8 cellular contexts compared by ENCODE assay signal in genomic region chr5:150589791-150590601, GRCh38. TPM values are rescaled to one million over a fixed set of nuclear protein-coding genes. Genes with fewer than 3 reads are reported as not detected.
DNase-seq lines count a peak whose midpoint lies in the region; ATAC-seq and TF ChIP-seq lines count a peak whose summit lies in the region.

No MANE protein-coding gene starts in this region.

- intact Hi-C loops in esophagus muscularis mucosa (cut with DNase I) (loop anchor here (2.0 kb wide), 1 partner anchor 67 kb away; no protein-coding TSS in a partner anchor), PC-3 (cut with micrococcal nuclease) (no loop called here)

- in situ Hi-C loops in G401 (cut with HindIII; ENCODE audit: low sequenced_read_pairs) = no loop called here

- no peaks in the 10 kb centered on the region for H3K9me2 ChIP-seq in PC-3 (replicated peaks; ENCODE audit: low read length)

- H3K4me3 ChIP-seq in esophagus muscularis mucosa (no peak overlapping the region), osteoblast (ENCODE audit: insufficient read depth, low read length) (no peak overlapping the region), PC-3 (ENCODE audit: low read length) (no peak overlapping the region)

- POLR2A ChIA-PET in PC-3 (lab: Charles Lee; ENCODE audit: unreplicated experiment) = no interaction called here

- TF ChIP-seq EP300 in esophagus muscularis mucosa (IDR thresholded peaks at IDR 0.05) = no peak

- H4K20me1 ChIP-seq in osteoblast (ENCODE audit: insufficient read depth, low read length) (no peaks in the 10 kb centered on the region), PC-3 (ENCODE audit: low read length) (no peaks in the 10 kb centered on the region)

- no TSS peak for BruUV-seq in PC-3 (replicated peaks; lab: Mats Ljungman, UMichigan)

- DNase-seq in G401 (ENCODE audit: low spot score) (peak; percentile 12), esophagus muscularis mucosa (ENCODE audit: extremely low spot score) (no peak), osteoblast (ENCODE audit: insufficient read length, low spot score, missing footprints) (no peak), PC-3 (no peak), NCI-H774 (lab: John Stamatoyannopoulos, UW) (no peak)
- DNase-seq in central memory CD4-positive, alpha-beta T cell = no peak
- no peak for DNase-seq in stimulated activated naive CD4-positive, alpha-beta T cell (lab: John Stamatoyannopoulos, UW)

- H3K9me3 ChIP-seq in esophagus muscularis mucosa (no peaks in the 10 kb centered on the region), osteoblast (ENCODE audit: low read depth, low read length) (no peaks in the 10 kb centered on the region), PC-3 (ENCODE audit: low read length) (no peaks in the 10 kb centered on the region)

- WGBS in esophagus muscularis mucosa = 51% methylated on average over 12 of the region's 12 CpGs

- H3F3A ChIP-seq in PC-3 (ENCODE audit: low read length, unreplicated experiment) = no peaks in the 10 kb centered on the region

- H3K9ac ChIP-seq in PC-3 (ENCODE audit: low read length) = no peak overlapping the region

- ATAC-seq in HG03439 (IDR thresholded peaks at IDR 0.05; ENCODE audit: unreplicated experiment) = peak; percentile 71
- ATAC-seq in PC-3 = no peak; the same call in 1 of the 2 replicates

- peak overlapping the region; percentile 20 for H2AFZ ChIP-seq in osteoblast (ENCODE audit: low read length)
- H2AFZ ChIP-seq in PC-3 (ENCODE audit: low read length) = no peak overlapping the region

- peak overlapping the region; percentile 51 to 64 (median 56) for H3K27ac ChIP-seq in esophagus muscularis mucosa (replicated peaks in 1 of 4)
- peak overlapping the region; percentile 53 for H3K27ac ChIP-seq in osteoblast (ENCODE audit: low read depth, low read length)
- H3K27ac ChIP-seq in PC-3 (ENCODE audit: low read length) = no peak overlapping the region

- peak; percentile 77 to 79 (median 79) for TF ChIP-seq CTCF in esophagus muscularis mucosa (IDR thresholded peaks at IDR 0.05)
- peak; percentile 44 for TF ChIP-seq CTCF in osteoblast (IDR thresholded peaks at IDR 0.05; ENCODE audit: extremely low read depth, low read depth, low read length)
- no peak for TF ChIP-seq CTCF in PC-3 (conservative IDR thresholded peaks at IDR 0.05; ENCODE audit: low read depth, low read length)

- H3K27me3 ChIP-seq in esophagus muscularis mucosa = no peaks in the 10 kb centered on the region
- H3K27me3 ChIP-seq in osteoblast (ENCODE audit: insufficient read depth, low read length) = no peaks in the 10 kb centered on the region
- H3K27me3 ChIP-seq in PC-3 (ENCODE audit: low read length) = no peaks in the 10 kb centered on the region

- H3K4me2 ChIP-seq in osteoblast (ENCODE audit: insufficient read depth, low read length) (peak overlapping the region; percentile 65), PC-3 (ENCODE audit: low read length) (no peak overlapping the region)

- CTCF ChIA-PET in PC-3 (lab: Charles Lee) = no interaction called here

- peaks cover 34 to 47% (median 45%) of the 10 kb centered on the region in 4 donors for H3K4me1 ChIP-seq in esophagus muscularis mucosa
- peaks cover 31% of the 10 kb centered on the region for H3K4me1 ChIP-seq in osteoblast (ENCODE audit: insufficient read depth, low read length)
- H3K4me1 ChIP-seq in PC-3 (ENCODE audit: insufficient read depth, low read length) = no peaks in the 10 kb centered on the region

- H3K36me3 ChIP-seq in esophagus muscularis mucosa = no peaks in the 10 kb centered on the region
- H3K36me3 ChIP-seq in osteoblast (ENCODE audit: insufficient read depth, low read length) = no peaks in the 10 kb centered on the region
- H3K36me3 ChIP-seq in PC-3 (ENCODE audit: low read depth, low read length) = no peaks in the 10 kb centered on the region

- no peak for TF ChIP-seq POLR2A in esophagus muscularis mucosa (IDR thresholded peaks at IDR 0.05; ENCODE audit: low read depth)

- no peaks in the 10 kb centered on the region for H3K79me2 ChIP-seq in osteoblast (ENCODE audit: insufficient read depth, low read length)
- no peaks in the 10 kb centered on the region for H3K79me2 ChIP-seq in PC-3 (ENCODE audit: low read length)

RNA-seq across cellular contexts. Expression of gene SYNPO, which starts 50.5 kb away (rescaled TPM):
- 2.7 and 3.6 TPM in 2 replicates for total RNA-seq in G401 (2014; rRNA removed; shearing (Covaris generic))
- total RNA-seq in esophagus muscularis mucosa (10 to 100 TPM; 20.4 to 54.0 (median 39.3) TPM), osteoblast (2.7 and 4.0 TPM in 2 replicates), PC-3 (2014; rRNA removed) (5.3 and 8.4 TPM in 2 replicates)
